ENCODE assay signal across 8 cellular contexts in the genomic region with DNA sequence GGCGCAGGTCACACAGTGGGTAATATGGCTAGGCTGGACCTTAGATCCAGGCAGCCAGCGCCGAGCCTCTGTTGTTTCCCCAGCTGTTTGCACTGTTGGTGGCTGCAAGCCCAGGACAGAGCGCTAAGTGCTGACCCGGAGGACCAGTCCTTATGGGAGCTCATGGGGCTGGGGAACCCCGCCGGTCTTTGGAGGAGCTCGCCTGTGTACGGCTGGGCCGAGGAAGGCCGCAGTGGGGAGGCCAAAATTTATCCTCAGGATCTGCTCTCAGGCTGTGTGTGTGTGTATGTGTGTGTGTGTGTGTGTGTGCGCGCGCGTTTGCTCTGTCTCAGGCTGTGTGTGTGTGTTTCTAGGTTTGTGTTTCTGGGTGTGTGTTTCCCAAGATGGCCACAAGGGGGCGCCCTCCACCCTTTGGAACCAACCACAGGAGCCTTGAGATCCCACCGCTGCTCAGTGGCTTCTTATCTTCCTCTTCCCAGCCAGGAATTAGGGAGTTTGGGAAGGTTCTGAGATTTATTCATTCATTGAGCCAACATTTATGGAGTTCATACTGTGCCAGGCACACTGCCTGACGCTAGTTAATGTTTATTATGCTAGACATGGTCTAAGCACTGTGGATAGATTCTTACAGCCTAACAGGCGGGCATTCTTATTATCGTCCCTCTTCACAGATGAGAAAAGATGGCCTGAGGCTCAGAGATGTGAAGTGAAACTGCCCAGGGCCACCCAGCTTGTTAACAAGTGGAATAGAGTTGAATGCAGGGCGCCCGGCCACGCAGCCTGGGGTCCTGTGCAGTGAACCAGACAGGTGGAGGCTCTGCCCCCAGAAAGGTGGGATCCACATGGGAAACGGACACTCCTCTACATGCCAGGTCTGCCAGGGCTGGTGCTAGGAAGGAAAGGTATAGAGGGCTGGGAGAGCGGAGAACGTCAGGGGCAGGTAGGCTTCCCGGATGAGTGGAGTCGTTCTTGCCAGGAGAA. TPM values are rescaled to one million over a fixed set of nuclear protein-coding genes. Genes with fewer than 3 reads are reported as not detected.
DNase-seq lines count a peak whose midpoint lies in the region; ATAC-seq and TF ChIP-seq lines count a peak whose summit lies in the region.

No MANE protein-coding gene starts in this region.

- intact Hi-C loops in ascending aorta (cut with DNase I) = no loop called here

- no peaks in the 10 kb centered on the region for H3K9me3 Mint-ChIP-seq in T-helper 2 cell treated with Interferon-gamma antibody and Interleukin-4, amounts not matched to agents 5 μg/mL and 100 μg/mL, for 36 hours

- H3K36me3 ChIP-seq in ascending aorta (peaks cover 0 to 18% of the 10 kb centered on the region in 2 donors), smooth muscle cell (ENCODE audit: low read depth) (no peaks in the 10 kb centered on the region)

- H3K9ac ChIP-seq in smooth muscle cell (ENCODE audit: low read depth) = no peak overlapping the region

- peak; percentile 60 to 84 (median 82) for TF ChIP-seq CTCF in ascending aorta (IDR thresholded peaks at IDR 0.05)
- peak; percentile 78 for TF ChIP-seq CTCF in smooth muscle cell (IDR thresholded peaks at IDR 0.05; ENCODE audit: borderline replicate concordance, insufficient read depth, poor library complexity, severe bottlenecking)

- no peak overlapping the region for H3K4me3 Mint-ChIP-seq in T-helper 2 cell treated with Interferon-gamma antibody and Interleukin-4, amounts not matched to agents 5 μg/mL and 100 μg/mL, for 36 hours

- H3K27ac ChIP-seq in ascending aorta (no peak overlapping the region), smooth muscle cell (ENCODE audit: low read depth) (no peak overlapping the region)

- WGBS in smooth muscle cell (ENCODE audit: low lambda C conversion rate) = 69% methylated on average over 28 of the region's 28 CpGs

- H3F3A ChIP-seq in smooth muscle cell (ENCODE audit: low read depth) = no peaks in the 10 kb centered on the region

- H3K9me3 ChIP-seq in ascending aorta = no peaks in the 10 kb centered on the region
- H3K9me3 ChIP-seq in smooth muscle cell (replicated peaks; ENCODE audit: low read depth) = no peaks in the 10 kb centered on the region

- H3K4me1 ChIP-seq in ascending aorta (peaks cover 2% of the 10 kb centered on the region in 2 donors), smooth muscle cell (ENCODE audit: low read depth) (peaks cover 4% of the 10 kb centered on the region)

- H3K79me2 ChIP-seq in smooth muscle cell (ENCODE audit: low read depth) = no peaks in the 10 kb centered on the region

- ATAC-seq in HG03442 (IDR thresholded peaks at IDR 0.05; ENCODE audit: unreplicated experiment) (no peak), GM19328 (IDR thresholded peaks at IDR 0.05; ENCODE audit: unreplicated experiment) (no peak)

- H3K4me1 Mint-ChIP-seq in T-helper 2 cell treated with Interferon-gamma antibody and Interleukin-4, amounts not matched to agents 5 μg/mL and 100 μg/mL, for 36 hours (ENCODE audit: low read depth) = peaks cover 5% of the 10 kb centered on the region

- H3K4me2 ChIP-seq in smooth muscle cell = no peak overlapping the region

- H4K20me1 ChIP-seq in smooth muscle cell (ENCODE audit: low read depth) = peaks cover 15% of the 10 kb centered on the region

- DNase-seq in GDM1 (lab: John Stamatoyannopoulos, UW) (peak; percentile 26), NAMALWA (ENCODE audit: low spot score) (peak; percentile 78), ascending aorta (ENCODE audit: low spot score in 2 of 2) (peak in 1 of 2 donors; percentile 78), hypothalamus (lab: John Stamatoyannopoulos, UW) (peak in 48 of 51 donors; percentile 14 to 87 (median 52)), smooth muscle cell (lab: John Stamatoyannopoulos, UW; ENCODE audit: unreplicated experiment) (peak; percentile 27)
- DNase-seq in T-helper 2 cell treated with Interferon-gamma antibody and Interleukin-4, amounts not matched to agents 5 μg/mL and 100 μg/mL, for 36 hours (ENCODE audit: low spot score) = peak; percentile 58

- no peak overlapping the region for H3K27ac Mint-ChIP-seq in T-helper 2 cell treated with Interferon-gamma antibody and Interleukin-4, amounts not matched to agents 5 μg/mL and 100 μg/mL, for 36 hours

- no peaks in the 10 kb centered on the region for H3K27me3 ChIP-seq in ascending aorta
- H3K27me3 ChIP-seq in smooth muscle cell (ENCODE audit: low read depth) = peaks cover 19% of the 10 kb centered on the region

- no peak overlapping the region for H3K4me3 ChIP-seq in ascending aorta
- no peak overlapping the region for H3K4me3 ChIP-seq in smooth muscle cell

- no peak overlapping the region for H2AFZ ChIP-seq in smooth muscle cell (ENCODE audit: low read depth)

- peaks cover 19% of the 10 kb centered on the region for H3K36me3 Mint-ChIP-seq in T-helper 2 cell treated with Interferon-gamma antibody and Interleukin-4, amounts not matched to agents 5 μg/mL and 100 μg/mL, for 36 hours (ENCODE audit: low read depth)

- peaks cover 6% of the 10 kb centered on the region for H3K27me3 Mint-ChIP-seq in T-helper 2 cell treated with Interferon-gamma antibody and Interleukin-4, amounts not matched to agents 5 μg/mL and 100 μg/mL, for 36 hours (ENCODE audit: low read depth)

RNA-seq across cellular contexts. Expression of gene PGLYRP1, which starts 13.0 kb away (rescaled TPM):
- total RNA-seq in ascending aorta (not detected), smooth muscle cell (not detected in 2 replicates)
- polyA plus RNA-seq in smooth muscle cell = not detected in 2 replicates

RNA-seq across cellular contexts. Expression of gene CCDC61, which starts 14.6 kb away (rescaled TPM):
- 13.7 TPM for total RNA-seq in ascending aorta
- 5.3 and 10.0 TPM in 2 replicates for total RNA-seq in smooth muscle cell
- polyA plus RNA-seq in smooth muscle cell = 7.0 and 8.3 TPM in 2 replicates

RNA-seq across cellular contexts. Expression of gene IGFL4, which starts 31.0 kb away (rescaled TPM):
- not detected for total RNA-seq in ascending aorta
- 0.45 and 0.85 TPM in 2 replicates for total RNA-seq in smooth muscle cell
- polyA plus RNA-seq in smooth muscle cell = 1.0 TPM in 1 of 2 replicates, not detected in the other

RNA-seq across cellular contexts. Expression of gene NOVA2, which starts 36.2 kb away (rescaled TPM):
- total RNA-seq in ascending aorta = 11.3 TPM
- 0.04 TPM in 2 replicates for total RNA-seq in smooth muscle cell
- polyA plus RNA-seq in smooth muscle cell = 0.24 TPM in 1 of 2 replicates, not detected in the other
